In genomic region chr3:185112186-185112585, GRCh38 we compare ENCODE assay signal across 4 cellular contexts. TPM values are rescaled to one million over a fixed set of nuclear protein-coding genes. Genes with fewer than 3 reads are reported as not detected.
"Had no signal": no experiment of that assay in that cellular context is flagged by ENCODE, and none has a peak within 500 bp of the region (broad histone marks: within the 10 kb centered on the region; RNA-seq: fewer than 3 reads in every experiment).

No MANE protein-coding gene starts in this region.

- H3K4me3 ChIP-seq: GM12878 had no signal

- DNase-seq: GDM1, GF-D8 had no signal

- ATAC-seq: GM12878 had no signal

RNA-seq across cellular contexts. Expression of gene C3orf70, which starts 40.7 kb away (rescaled TPM):
- total RNA-seq: G401 had no signal
